Comparison of ENCODE assay signal across 28 cellular contexts in genomic region chr22:35587896-35588295, GRCh38. TPM values are rescaled to one million over a fixed set of nuclear protein-coding genes. Genes with fewer than 3 reads are reported as not detected.
A peak's percentile ranks its signal among the peaks of the same experiment; 100 is the strongest.
DNase-seq lines count a peak whose midpoint lies in the region; ATAC-seq and TF ChIP-seq lines count a peak whose summit lies in the region.
"Had no signal": no experiment of that assay in that cellular context is flagged by ENCODE, and none has a peak within 500 bp of the region (broad histone marks: within the 10 kb centered on the region; RNA-seq: fewer than 3 reads in every experiment).

No MANE protein-coding gene starts in this region.

- TF ChIP-seq CTCF in chondrocyte (IDR thresholded peaks at IDR 0.05) (no peak), osteocyte (IDR thresholded peaks at IDR 0.05) (no peak), transverse colon (IDR thresholded peaks at IDR 0.05) (no peak)

- in situ Hi-C loops in transverse colon (cut with MboI; ENCODE audit: low pct_ligation_motif_present in 1 of 4, low pct_unique_long_range_greater_than_20kb in 1 of 4, low sequenced_read_pairs in 3 of 4) = loop anchor here in 3 of 4 donors (10.0 kb wide), 3 partner anchors 153 to 243 kb away; no protein-coding TSS in a partner anchor

- H3K27me3 ChIP-seq in transverse colon = no peaks in the 10 kb centered on the region
- H3K27me3 ChIP-seq: hepatocyte, right lobe of liver, stomach had no signal

- peak overlapping the region; percentile 63 for H3K27ac Mint-ChIP-seq in chondrocyte (ENCODE audit: unreplicated experiment)
- peak overlapping the region; percentile 39 for H3K27ac Mint-ChIP-seq in osteocyte (ENCODE audit: unreplicated experiment)
- H3K27ac Mint-ChIP-seq: activated CD4-positive, alpha-beta memory T cell treated with anti-CD3 and anti-CD28 coated beads for 36 hours; CD4-positive, alpha-beta memory T cell; GM23338; type B pancreatic cell had no signal

- peak; percentile 47 for DNase-seq in Right ventricle myocardium inferior (ENCODE audit: missing footprints)
- DNase-seq in Right ventricle myocardium superior = no peak
- no peak for DNase-seq in chondrocyte (ENCODE audit: low spot score)
- DNase-seq in osteocyte (ENCODE audit: extremely low spot score, unreplicated experiment) = no peak
- no peak for DNase-seq in transverse colon
- DNase-seq in activated CD4-positive, alpha-beta T cell treated with anti-CD3 and anti-CD28 coated beads, Interleukin-2, amount 50 U/mL, for 48 hours = no peak
- DNase-seq in HuH-7.5 (ENCODE audit: low spot score) = no peak
- no peak for DNase-seq in AG20443 (ENCODE audit: low spot score)
- DNase-seq: activated CD4-positive, alpha-beta memory T cell treated with anti-CD3 and anti-CD28 coated beads for 36 hours; activated CD8-positive, alpha-beta memory T cell treated with anti-CD3 and anti-CD28 coated beads, Interleukin-2, amount 50 U/mL, for 4 hours; activated naive CD4-positive, alpha-beta T cell; AML-193; CD4-positive, alpha-beta memory T cell; DND-41; GF-D8; NCI-H187 treated with DMSO at 0.1 percent for 48 hours; NCI-H2171; NCI-H510A; stimulated activated CD4-positive, alpha-beta T cell treated with anti-CD3 and anti-CD28 coated beads, Interleukin-4, amount 100 ng/mL, for 1 hour; T-helper 2 cell had no signal

- H3K9me3 ChIP-seq in transverse colon = no peaks in the 10 kb centered on the region
- H3K9me3 ChIP-seq: right lobe of liver had no signal

- peaks cover 5 to 9% (median 7%) of the 10 kb centered on the region in 4 donors for H3K4me1 ChIP-seq in transverse colon
- H3K4me1 ChIP-seq: right lobe of liver had no signal

- peak; percentile 34 for ATAC-seq in Right ventricle myocardium inferior
- ATAC-seq in Right ventricle myocardium superior (ENCODE audit: poor library complexity) = no peak
- ATAC-seq: activated CD4-positive, CD25-positive, alpha-beta regulatory T cell treated with anti-CD3 and anti-CD28 coated beads, Interleukin-2, amount 50 U/mL, for 24 hours; GM23338 had no signal

- peak overlapping the region; percentile 3 to 64 (median 25) for H3K27ac ChIP-seq in transverse colon
- H3K27ac ChIP-seq: hepatocyte, right lobe of liver had no signal

- H3K27me3 Mint-ChIP-seq in chondrocyte (ENCODE audit: low read depth) (no peaks in the 10 kb centered on the region), osteocyte (ENCODE audit: unreplicated experiment) (peaks cover 2% of the 10 kb centered on the region)
- H3K27me3 Mint-ChIP-seq: activated CD4-positive, alpha-beta memory T cell treated with anti-CD3 and anti-CD28 coated beads for 36 hours had no signal

- H3K36me3 Mint-ChIP-seq in chondrocyte (ENCODE audit: low read depth) = no peaks in the 10 kb centered on the region
- H3K36me3 Mint-ChIP-seq in osteocyte (ENCODE audit: unreplicated experiment) = no peaks in the 10 kb centered on the region
- H3K36me3 Mint-ChIP-seq: activated CD4-positive, alpha-beta memory T cell treated with anti-CD3 and anti-CD28 coated beads for 36 hours; CD4-positive, alpha-beta memory T cell; type B pancreatic cell had no signal

- intact Hi-C loops in Right ventricle myocardium inferior (cut with DNase I) (loop anchor here (2.0 kb wide), 1 partner anchor 35 kb away; no protein-coding TSS in a partner anchor), Right ventricle myocardium superior (cut with DNase I) (loop anchor here (2.0 kb wide), 1 partner anchor 35 kb away; no protein-coding TSS in a partner anchor), transverse colon (cut with DNase I; ENCODE audit: low total_unique reads) (loop anchor here (10.0 kb wide), 1 partner anchor 243 kb away; no protein-coding TSS in a partner anchor)

- H3K4me3 ChIP-seq in transverse colon = no peak overlapping the region
- H3K4me3 ChIP-seq: GM23338, hepatocyte, right lobe of liver, stomach had no signal

- no peaks in the 10 kb centered on the region for H3K36me3 ChIP-seq in transverse colon
- H3K36me3 ChIP-seq: right lobe of liver, stomach had no signal

- peaks cover 31% of the 10 kb centered on the region for H3K4me1 Mint-ChIP-seq in chondrocyte (ENCODE audit: low read depth)
- peaks cover 32% of the 10 kb centered on the region for H3K4me1 Mint-ChIP-seq in osteocyte (ENCODE audit: unreplicated experiment)
- H3K4me1 Mint-ChIP-seq: CD4-positive, alpha-beta memory T cell; neural crest cell had no signal

- H3K9me3 Mint-ChIP-seq in chondrocyte (ENCODE audit: low read depth) (peaks cover 4% of the 10 kb centered on the region), osteocyte (ENCODE audit: unreplicated experiment) (peaks cover 3% of the 10 kb centered on the region)
- H3K9me3 Mint-ChIP-seq: activated CD4-positive, alpha-beta memory T cell treated with anti-CD3 and anti-CD28 coated beads for 36 hours; CD4-positive, alpha-beta memory T cell; GM23338; neural crest cell; type B pancreatic cell had no signal

- H3K4me3 Mint-ChIP-seq in chondrocyte (ENCODE audit: unreplicated experiment) (no peak overlapping the region), osteocyte (ENCODE audit: unreplicated experiment) (no peak overlapping the region)
- H3K4me3 Mint-ChIP-seq: activated CD4-positive, alpha-beta memory T cell treated with anti-CD3 and anti-CD28 coated beads for 36 hours; CD4-positive, alpha-beta memory T cell; GM23338; neural crest cell; type B pancreatic cell had no signal

- no peak for TF ChIP-seq POLR2A in transverse colon (IDR thresholded peaks at IDR 0.05)

- WGBS in transverse colon (ENCODE audit: low coverage in 1 of 2), 2 donors = 68% methylated on average over 5 of the region's 5 CpGs; no CpG with 5 or more reads in 1 of the 2 donors

- TF ChIP-seq EP300 in transverse colon (IDR thresholded peaks at IDR 0.05; ENCODE audit: low read depth) = no peak

RNA-seq across cellular contexts. Expression of gene MB, which starts 29.2 kb away (rescaled TPM):
- 17,829 TPM for total RNA-seq in Right ventricle myocardium inferior
- total RNA-seq in Right ventricle myocardium superior = 19,506 TPM
- total RNA-seq in chondrocyte = not detected in 3 replicates
- total RNA-seq in osteocyte = not detected in 2 replicates
- total RNA-seq in transverse colon = 10 to 100 TPM in 2 of 4 donors, 1 to 10 TPM in 1, not detected in 1; 9.0 to 37.0 (median 15.7) TPM
- total RNA-seq: activated CD4-positive, alpha-beta memory T cell treated with anti-CD3 and anti-CD28 coated beads for 36 hours; CD4-positive, alpha-beta memory T cell; frontal cortex; GM23338; hepatocyte; neural crest cell had no signal

RNA-seq across cellular contexts. Expression of gene RASD2, which starts 47.3 kb away (rescaled TPM):
- total RNA-seq in Right ventricle myocardium inferior = 9.5 TPM
- total RNA-seq in Right ventricle myocardium superior = 9.4 TPM
- 0.27 to 0.28 TPM in 2 of 3 replicates, not detected in the other for total RNA-seq in chondrocyte
- total RNA-seq in osteocyte = not detected in 2 replicates
- total RNA-seq in transverse colon = 10 to 100 TPM in 3 of 4 donors, 1 to 10 TPM in 1; 8.5 to 19.7 (median 13.9) TPM
- total RNA-seq: CD4-positive, alpha-beta memory T cell; neural crest cell had no signal

Comparison
In these comparisons a context has a peak if more than half of its experiments do, and no peak if none do; other contexts are left out.
1. RNA of gene MB, which starts 29.2 kb away (total RNA-seq): 19,506 TPM in Right ventricle myocardium superior (single experiment) and 17,829 TPM in Right ventricle myocardium inferior (single experiment); 9.0 to 37.0 TPM in transverse colon, not detected in chondrocyte and not detected in osteocyte; every median in the first group is over 100 times any median in the second.